9 cellular contexts compared by ENCODE assay signal in genomic region chr7:126856691-126857291, GRCh38.
DNase-seq lines count a peak whose midpoint lies in the region; ATAC-seq, FAIRE-seq and TF ChIP-seq lines count a peak whose summit lies in the region.
"Had no signal": no experiment of that assay in that cellular context is flagged by ENCODE, and none has a peak within 500 bp of the region (broad histone marks: within the 10 kb centered on the region; RNA-seq: fewer than 3 reads in every experiment).

No MANE protein-coding gene starts in this region.

- H3K4me1 ChIP-seq in Panc1 (ENCODE audit: control insufficient read depth, insufficient read depth, low read length): no peaks in the 10 kb centered on the region
- H3K4me1 ChIP-seq in kidney (ENCODE audit: control insufficient read depth in 1 of 2, insufficient read depth in 1 of 2, low read depth in 1 of 2, low read length in 2 of 2): no peaks in the 10 kb centered on the region
- H3K4me1 ChIP-seq: pancreas had no signal

- no peaks in the 10 kb centered on the region for H3K27me3 ChIP-seq in Panc1 (ENCODE audit: control insufficient read depth, insufficient read depth, low read length)
- H3K27me3 ChIP-seq: pancreas had no signal

- in situ Hi-C loops in Panc1 (cut with HindIII; ENCODE audit: low pct_unique_long_range_greater_than_20kb, low sequenced_read_pairs): no loop called here

- H3K9ac ChIP-seq in kidney (ENCODE audit: low read length in 2 of 2): no peak overlapping the region

- BruUV-seq in Panc1 (replicated peaks; lab: Mats Ljungman, UMichigan): no TSS peak

- ATAC-seq in HG02852 (IDR thresholded peaks at IDR 0.05; ENCODE audit: unreplicated experiment) (peak; percentile 90), Panc1 (no peak), esophagus mucosa (no peak), HG03097 (IDR thresholded peaks at IDR 0.05; ENCODE audit: low FRiP score, unreplicated experiment) (no peak)

- H3K27ac ChIP-seq in Panc1 (ENCODE audit: low read length) (no peak overlapping the region), kidney (ENCODE audit: low read depth in 2 of 2, low read length in 2 of 2) (no peak overlapping the region)
- H3K27ac ChIP-seq: pancreas had no signal

- DNase-seq in NCI-H2171 treated with DMSO at 0.1 percent for 48 hours (lab: John Stamatoyannopoulos, UW) (peak; percentile 6), NCI-H2171 (lab: John Stamatoyannopoulos, UW) (no peak), Panc1 (ENCODE audit: low read depth, low spot score) (no peak), kidney (no peak), pons (ENCODE audit: low spot score) (no peak)
- DNase-seq: pancreas had no signal

- H3K36me3 ChIP-seq in Panc1 (ENCODE audit: control insufficient read depth, insufficient read depth, low read length): no peaks in the 10 kb centered on the region
- H3K36me3 ChIP-seq in kidney (ENCODE audit: control insufficient read depth in 1 of 2, insufficient read depth in 2 of 2, low read length in 2 of 2): no peaks in the 10 kb centered on the region
- H3K36me3 ChIP-seq: pancreas had no signal

- TF ChIP-seq CTCF in Panc1 (IDR thresholded peaks at IDR 0.05) (peak; percentile 54; the same call in 1 of the 2 replicates), kidney (IDR thresholded peaks at IDR 0.05; ENCODE audit: borderline replicate concordance, extremely low read depth, insufficient read depth) (peak; percentile 40)

- POLR2A ChIA-PET in Panc1 (lab: Charles Lee): no interaction called here

- H3K4me3 ChIP-seq in Panc1 (ENCODE audit: low read depth in 2 of 2, low read length in 2 of 2): no peak overlapping the region
- no peak overlapping the region for H3K4me3 ChIP-seq in kidney (ENCODE audit: low read length in 2 of 2)
- H3K4me3 ChIP-seq: pancreas had no signal

- CTCF ChIA-PET in Panc1 (lab: Charles Lee): no interaction called here

- intact Hi-C loops in Panc1 (cut with micrococcal nuclease; ENCODE audit: unreplicated experiment) (no loop called here), kidney (cut with DNase I) (no loop called here)

- H3K9me3 ChIP-seq in Panc1 (ENCODE audit: control insufficient read depth, insufficient read depth, low read depth, low read length) (no peaks in the 10 kb centered on the region), kidney (ENCODE audit: control insufficient read depth in 1 of 2, low read length in 2 of 2) (no peaks in the 10 kb centered on the region)
- H3K9me3 ChIP-seq: pancreas had no signal

- no peak for FAIRE-seq in kidney (lab: Jason Lieb, UNC)
- FAIRE-seq: pancreas had no signal
